In the genomic region with DNA sequence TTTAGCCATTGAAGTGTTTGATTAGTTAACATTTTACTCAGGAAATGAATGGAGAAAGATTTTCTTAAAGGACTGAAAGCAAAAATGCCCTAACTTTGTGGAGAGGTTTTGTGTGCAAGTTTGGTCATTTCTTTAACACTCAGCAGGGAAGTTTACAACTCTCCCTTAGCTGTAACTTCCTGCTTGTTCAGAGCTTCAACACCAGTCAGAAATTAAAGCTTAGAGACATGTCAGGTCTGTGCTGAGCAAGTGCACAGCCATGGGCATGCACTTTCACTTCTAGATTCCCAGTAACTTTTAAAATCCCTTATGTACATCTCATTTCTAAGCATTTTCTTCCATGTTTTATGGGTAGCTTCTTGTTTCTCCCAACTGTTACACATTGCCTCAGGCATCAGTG, we compare ENCODE assay signal across 20 cellular contexts.
"Had no signal": no experiment of that assay in that cellular context is flagged by ENCODE, and none has a peak within 500 bp of the region (broad histone marks: within the 10 kb centered on the region; RNA-seq: fewer than 3 reads in every experiment).

No MANE protein-coding gene starts in this region.

- H3K27ac Mint-ChIP-seq: activated naive CD4-positive, alpha-beta T cell treated with anti-CD3 and anti-CD28 coated beads, Interleukin-2, amount 50 U/mL, for 24 hours; naive thymus-derived CD8-positive, alpha-beta T cell; stimulated activated naive B cell treated with anti-CD40 and anti-IgM and Interleukin-4, amounts not matched to agents 10 μg/mL and 1 μg/mL and 100 μg/mL, for 72 hours; T-helper 1 cell treated with Interleukin-12 subunit alpha and Interleukin-12 subunit beta and Interleukin-4 antibody, amounts not matched to agents 30 μg/mL and 1 μg/mL, for 36 hours had no signal

- H3K27me3 Mint-ChIP-seq: activated naive CD4-positive, alpha-beta T cell treated with anti-CD3 and anti-CD28 coated beads, Interleukin-2, amount 50 U/mL, for 24 hours; central memory CD8-positive, alpha-beta T cell; naive thymus-derived CD8-positive, alpha-beta T cell; stimulated activated naive B cell treated with anti-CD40 and anti-IgM and Interleukin-4, amounts not matched to agents 10 μg/mL and 1 μg/mL and 100 μg/mL, for 72 hours had no signal

- H3K4me1 Mint-ChIP-seq: activated naive CD4-positive, alpha-beta T cell treated with anti-CD3 and anti-CD28 coated beads, Interleukin-2, amount 50 U/mL, for 24 hours; central memory CD8-positive, alpha-beta T cell; naive thymus-derived CD8-positive, alpha-beta T cell; stimulated activated naive B cell treated with anti-CD40 and anti-IgM and Interleukin-4, amounts not matched to agents 10 μg/mL and 1 μg/mL and 100 μg/mL, for 72 hours had no signal

- H3K9me3 Mint-ChIP-seq: activated naive CD4-positive, alpha-beta T cell treated with anti-CD3 and anti-CD28 coated beads, Interleukin-2, amount 50 U/mL, for 24 hours; central memory CD8-positive, alpha-beta T cell; naive thymus-derived CD8-positive, alpha-beta T cell; stimulated activated naive B cell treated with anti-CD40 and anti-IgM and Interleukin-4, amounts not matched to agents 10 μg/mL and 1 μg/mL and 100 μg/mL, for 72 hours; T-helper 1 cell treated with Interleukin-12 subunit alpha and Interleukin-12 subunit beta and Interleukin-4 antibody, amounts not matched to agents 30 μg/mL and 1 μg/mL, for 36 hours had no signal

- H3K36me3 Mint-ChIP-seq: activated naive CD4-positive, alpha-beta T cell treated with anti-CD3 and anti-CD28 coated beads, Interleukin-2, amount 50 U/mL, for 24 hours; naive thymus-derived CD8-positive, alpha-beta T cell; stimulated activated naive B cell treated with anti-CD40 and anti-IgM and Interleukin-4, amounts not matched to agents 10 μg/mL and 1 μg/mL and 100 μg/mL, for 72 hours had no signal

- H3K27ac ChIP-seq: ascending aorta, coronary artery, gastrocnemius medialis, heart left ventricle, neutrophil, pancreas, spleen, thoracic aorta, upper lobe of left lung, WERI-Rb-1 had no signal

- ATAC-seq: esophagus mucosa; gastrocnemius medialis; heart left ventricle; naive thymus-derived CD8-positive, alpha-beta T cell; pancreas; stimulated activated naive B cell treated with anti-CD40 and anti-IgM and Interleukin-4, amounts not matched to agents 10 μg/mL and 1 μg/mL and 100 μg/mL, for 72 hours had no signal

- H3K4me3 Mint-ChIP-seq: activated naive CD4-positive, alpha-beta T cell treated with anti-CD3 and anti-CD28 coated beads, Interleukin-2, amount 50 U/mL, for 24 hours; central memory CD8-positive, alpha-beta T cell; naive thymus-derived CD8-positive, alpha-beta T cell; stimulated activated naive B cell treated with anti-CD40 and anti-IgM and Interleukin-4, amounts not matched to agents 10 μg/mL and 1 μg/mL and 100 μg/mL, for 72 hours; T-helper 1 cell treated with Interleukin-12 subunit alpha and Interleukin-12 subunit beta and Interleukin-4 antibody, amounts not matched to agents 30 μg/mL and 1 μg/mL, for 36 hours had no signal

- DNase-seq: activated CD4-positive, alpha-beta T cell treated with anti-CD3 and anti-CD28 coated beads for 1 hour; activated CD4-positive, alpha-beta T cell treated with anti-CD3 and anti-CD28 coated beads, Interleukin-2, amount 50 U/mL, for 4 hours; activated gamma-delta T cell; gastrocnemius medialis; heart left ventricle; naive thymus-derived CD8-positive, alpha-beta T cell; pancreas; spleen; stimulated activated naive B cell treated with anti-CD40 and anti-IgM and Interleukin-4, amounts not matched to agents 10 μg/mL and 1 μg/mL and 100 μg/mL, for 72 hours; upper lobe of left lung; WERI-Rb-1 had no signal

- FAIRE-seq: endometrium had no signal

- H3K4me1 ChIP-seq: ascending aorta, gastrocnemius medialis, heart left ventricle, pancreas, spleen, upper lobe of left lung had no signal

- H3K4me3 ChIP-seq: ascending aorta, coronary artery, gastrocnemius medialis, heart left ventricle, pancreas, spleen, thoracic aorta, upper lobe of left lung had no signal

- H3K9me3 ChIP-seq: ascending aorta, gastrocnemius medialis, heart left ventricle, neutrophil, pancreas, spleen, thoracic aorta, upper lobe of left lung had no signal

- H3K27me3 ChIP-seq: ascending aorta, gastrocnemius medialis, heart left ventricle, neutrophil, pancreas, spleen, upper lobe of left lung had no signal

- H3K36me3 ChIP-seq: ascending aorta, gastrocnemius medialis, heart left ventricle, neutrophil, pancreas, spleen, thoracic aorta, upper lobe of left lung, WERI-Rb-1 had no signal
